Comparison of ENCODE assay signal across 8 cellular contexts in the genomic region with DNA sequence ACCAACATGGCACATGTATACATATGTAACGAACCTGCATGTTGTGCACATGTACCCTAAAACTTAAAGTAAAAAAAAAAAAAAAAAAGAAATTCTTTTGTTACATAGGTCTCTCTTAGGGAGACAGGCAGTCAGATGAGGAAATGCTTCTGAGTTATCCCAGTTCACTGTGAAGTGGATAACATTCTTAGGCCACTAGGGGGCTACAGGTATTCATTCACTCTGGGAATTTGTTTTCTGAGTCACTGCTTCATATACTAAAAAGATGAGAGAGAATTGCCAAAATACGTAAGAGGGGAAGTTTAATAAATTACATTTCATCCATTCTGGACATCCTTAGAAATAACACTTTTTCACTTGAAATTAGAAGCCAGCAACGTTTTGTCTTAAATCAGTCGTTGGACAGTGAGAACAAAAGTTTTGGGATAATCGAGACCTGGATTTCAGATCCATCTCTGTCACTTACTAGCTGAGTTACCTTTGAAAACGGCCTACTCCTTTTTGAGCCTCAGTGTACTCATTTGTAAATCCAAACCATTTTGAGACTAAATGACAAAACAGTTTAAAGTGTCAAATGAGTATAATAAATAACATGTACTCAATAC.
A peak's percentile ranks its signal among the peaks of the same experiment; 100 is the strongest.
DNase-seq lines count a peak whose midpoint lies in the region; ATAC-seq and TF ChIP-seq lines count a peak whose summit lies in the region.

No MANE protein-coding gene starts in this region.

- H4K20me1 ChIP-seq in DOHH2 (ENCODE audit: control insufficient read depth, insufficient read depth, low read depth, low read length): no peaks in the 10 kb centered on the region

- no peaks in the 10 kb centered on the region for H3K27me3 ChIP-seq in DOHH2 (ENCODE audit: control insufficient read depth, low read length)
- H3K27me3 ChIP-seq in WERI-Rb-1 (ENCODE audit: insufficient read depth, low read depth, severe bottlenecking): no peaks in the 10 kb centered on the region

- H3K36me3 ChIP-seq in DOHH2 (ENCODE audit: control insufficient read depth, low read length) (no peaks in the 10 kb centered on the region), WERI-Rb-1 (no peaks in the 10 kb centered on the region)

- H3K27ac ChIP-seq in DOHH2 (ENCODE audit: low read depth, low read length) (no peak overlapping the region), WERI-Rb-1 (no peak overlapping the region)

- ATAC-seq in GM21576 (IDR thresholded peaks at IDR 0.05; ENCODE audit: unreplicated experiment) (peak; percentile 72), HG03196 (IDR thresholded peaks at IDR 0.05; ENCODE audit: unreplicated experiment) (no peak)

- H3K9me3 ChIP-seq in DOHH2 (ENCODE audit: control insufficient read depth, insufficient read depth, low read length): peaks cover 10% of the 10 kb centered on the region
- H3K9me3 ChIP-seq in WERI-Rb-1 (ENCODE audit: severe bottlenecking): no peaks in the 10 kb centered on the region

- H3K79me2 ChIP-seq in DOHH2 (ENCODE audit: control insufficient read depth, low read length): no peaks in the 10 kb centered on the region

- no peaks in the 10 kb centered on the region for H3F3A ChIP-seq in DOHH2 (ENCODE audit: control insufficient read depth, insufficient read depth)

- TF ChIP-seq CTCF in DOHH2 (IDR thresholded peaks at IDR 0.05; ENCODE audit: low read depth, low read length, poor library complexity, severe bottlenecking) (peak; percentile 71), WERI-Rb-1 (IDR thresholded peaks at IDR 0.05; ENCODE audit: low read depth, low read length) (peak; percentile 47)

- no peak overlapping the region for H3K4me2 ChIP-seq in DOHH2 (ENCODE audit: low read length)

- no peaks in the 10 kb centered on the region for H3K4me1 ChIP-seq in DOHH2 (ENCODE audit: control insufficient read depth, low read length)

- peak; percentile 77 for DNase-seq in M059J (ENCODE audit: low read depth)
- DNase-seq in WERI-Rb-1: no peak
- DNase-seq in iris pigment epithelial cell (ENCODE audit: low read depth): peak; percentile 72
- no peak for DNase-seq in cerebellum (ENCODE audit: low spot score)
- DNase-seq in effector CD4-positive, alpha-beta T cell: no peak

- no peak overlapping the region for H3K4me3 ChIP-seq in DOHH2 (ENCODE audit: low read length)
- H3K4me3 ChIP-seq in WERI-Rb-1 (ENCODE audit: low read depth, low read length): no peak overlapping the region

- no peaks in the 10 kb centered on the region for H3K9me2 ChIP-seq in DOHH2 (replicated peaks; ENCODE audit: control insufficient read depth, low read length)

Comparison
In these comparisons a context has a peak if more than half of its experiments do, and no peak if none do; other contexts are left out.
1. DNase-seq: peak in M059J (single experiment) and iris pigment epithelial cell (single experiment); none in WERI-Rb-1 (single experiment), cerebellum (single experiment) and effector CD4-positive, alpha-beta T cell (single experiment).